Comparison of ENCODE assay signal across 8 cellular contexts in genomic region chr9:94901019-94901363, GRCh38.
DNase-seq lines count a peak whose midpoint lies in the region; ATAC-seq and TF ChIP-seq lines count a peak whose summit lies in the region.
"Had no signal": no experiment of that assay in that cellular context is flagged by ENCODE, and none has a peak within 500 bp of the region (broad histone marks: within the 10 kb centered on the region; RNA-seq: fewer than 3 reads in every experiment).

No MANE protein-coding gene starts in this region.

- H3K9me3 ChIP-seq in muscle layer of duodenum (ENCODE audit: control insufficient read depth in 1 of 2, low read length in 2 of 2) (no peaks in the 10 kb centered on the region), tibial artery (no peaks in the 10 kb centered on the region)

- H3K4me1 Mint-ChIP-seq in activated CD4-positive, alpha-beta memory T cell treated with anti-CD3 and anti-CD28 coated beads for 36 hours (ENCODE audit: low read depth), result peaks cover 23% of the 10 kb centered on the region
- H3K4me1 Mint-ChIP-seq in chondrocyte (ENCODE audit: low read depth), result peaks cover 77% of the 10 kb centered on the region

- no peak overlapping the region for H3K4me3 Mint-ChIP-seq in activated CD4-positive, alpha-beta memory T cell treated with anti-CD3 and anti-CD28 coated beads for 36 hours
- peak overlapping the region; percentile 53 for H3K4me3 Mint-ChIP-seq in chondrocyte (ENCODE audit: unreplicated experiment)

- no peak for ATAC-seq in GM18907 (IDR thresholded peaks at IDR 0.05; ENCODE audit: unreplicated experiment)

- H3K36me3 ChIP-seq in muscle layer of duodenum (ENCODE audit: control insufficient read depth in 1 of 2, insufficient read depth in 2 of 2, low read length in 2 of 2) (peaks cover 0 to 6% of the 10 kb centered on the region in 2 donors), tibial artery (no peaks in the 10 kb centered on the region)

- TF ChIP-seq CTCF in chondrocyte (IDR thresholded peaks at IDR 0.05) (no peak), tibial artery (IDR thresholded peaks at IDR 0.05) (no peak)

- CTCF ChIA-PET in activated CD4-positive, alpha-beta memory T cell treated with anti-CD3 and anti-CD28 coated beads for 36 hours (lab: Charles Lee), result no interaction called here

- no peaks in the 10 kb centered on the region for H3K27me3 Mint-ChIP-seq in activated CD4-positive, alpha-beta memory T cell treated with anti-CD3 and anti-CD28 coated beads for 36 hours
- no peaks in the 10 kb centered on the region for H3K27me3 Mint-ChIP-seq in chondrocyte (ENCODE audit: low read depth)

- H3K4me1 ChIP-seq in muscle layer of duodenum (ENCODE audit: control insufficient read depth in 1 of 2, insufficient read depth in 2 of 2, low read length in 2 of 2) (no peaks in the 10 kb centered on the region), tibial artery (peaks cover 0 to 58% (median 29%) of the 10 kb centered on the region in 4 donors)

- intact Hi-C loops in activated CD4-positive, alpha-beta memory T cell treated with anti-CD3 and anti-CD28 coated beads for 36 hours (cut with micrococcal nuclease), result no loop called here
- intact Hi-C loops in tibial artery (cut with DNase I; ENCODE audit: low total_unique reads), result no loop called here

- H3K4me3 ChIP-seq in muscle layer of duodenum (ENCODE audit: low read depth in 1 of 2, low read length in 2 of 2) (no peak overlapping the region), tibial artery (no peak overlapping the region)

- H3K27ac Mint-ChIP-seq in activated CD4-positive, alpha-beta memory T cell treated with anti-CD3 and anti-CD28 coated beads for 36 hours, result peak overlapping the region; percentile 76
- peak overlapping the region; percentile 98 for H3K27ac Mint-ChIP-seq in chondrocyte (ENCODE audit: unreplicated experiment)

- no peaks in the 10 kb centered on the region for H3K27me3 ChIP-seq in muscle layer of duodenum (ENCODE audit: low read depth, low read length)
- H3K27me3 ChIP-seq in tibial artery, result no peaks in the 10 kb centered on the region

- DNase-seq in activated CD4-positive, alpha-beta memory T cell treated with anti-CD3 and anti-CD28 coated beads for 36 hours, result no peak
- DNase-seq in chondrocyte (ENCODE audit: low spot score), result no peak
- DNase-seq in tibial artery, result no peak
- no peak for DNase-seq in activated CD8-positive, alpha-beta memory T cell treated with anti-CD3 and anti-CD28 coated beads, Interleukin-2, amount 50 U/mL, for 48 hours
- no peak for DNase-seq in NCI-H526 treated with DMSO at 0.1 percent for 48 hours (lab: John Stamatoyannopoulos, UW)
- DNase-seq: NCI-H2171 had no signal

- H3K9me3 Mint-ChIP-seq in activated CD4-positive, alpha-beta memory T cell treated with anti-CD3 and anti-CD28 coated beads for 36 hours, result no peaks in the 10 kb centered on the region
- no peaks in the 10 kb centered on the region for H3K9me3 Mint-ChIP-seq in chondrocyte (ENCODE audit: low read depth)

- POLR2A ChIA-PET in activated CD4-positive, alpha-beta memory T cell treated with anti-CD3 and anti-CD28 coated beads for 36 hours (lab: Charles Lee), result interaction anchor here (1.1 to 1.7 kb wide), 3 partner anchors 22 to 40 kb away, joined by 3 to 6 read pairs (median 3); no protein-coding TSS in a partner anchor

- no peaks in the 10 kb centered on the region for H3K36me3 Mint-ChIP-seq in activated CD4-positive, alpha-beta memory T cell treated with anti-CD3 and anti-CD28 coated beads for 36 hours
- no peaks in the 10 kb centered on the region for H3K36me3 Mint-ChIP-seq in chondrocyte (ENCODE audit: low read depth)

- H3K27ac ChIP-seq in muscle layer of duodenum (ENCODE audit: low read length) (peak overlapping the region; percentile 74), tibial artery (peak overlapping the region; percentile 78 to 88)
